Comparison of ENCODE assay signal across 18 cellular contexts in the genomic region with DNA sequence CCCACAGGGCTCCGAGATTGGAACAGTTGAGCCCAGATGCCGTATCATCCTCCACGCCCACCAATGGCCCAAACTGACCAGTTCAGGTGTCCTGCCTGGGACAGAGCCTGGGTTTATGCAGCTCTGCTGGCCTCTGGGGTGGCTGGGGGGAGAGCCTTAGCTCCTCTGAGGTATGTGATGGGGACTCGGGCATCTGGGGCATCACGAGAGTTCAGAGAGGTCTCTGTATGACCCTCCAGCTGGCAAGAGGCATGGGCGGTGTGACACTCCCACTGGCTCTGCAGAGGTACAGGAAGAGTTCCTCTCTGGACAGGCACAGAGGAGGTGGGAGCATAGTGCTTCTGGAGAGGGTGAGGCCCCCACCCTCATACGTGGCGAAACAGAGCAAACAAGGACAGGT. TPM values are rescaled to one million over a fixed set of nuclear protein-coding genes. Genes with fewer than 3 reads are reported as not detected.
DNase-seq lines count a peak whose midpoint lies in the region; ATAC-seq, FAIRE-seq and TF ChIP-seq lines count a peak whose summit lies in the region.
"Had no signal": no experiment of that assay in that cellular context is flagged by ENCODE, and none has a peak within 500 bp of the region (broad histone marks: within the 10 kb centered on the region; RNA-seq: fewer than 3 reads in every experiment).

No MANE protein-coding gene starts in this region.

- CTCF ChIA-PET in RWPE1 (lab: Yijun Ruan, JAX), result no interaction called here

- no peak overlapping the region for H2BK15ac ChIP-seq in neuronal stem cell (ENCODE audit: low read length)

- TF ChIP-seq CTCF in right atrium auricular region (IDR thresholded peaks at IDR 0.05) (no peak), RWPE1 (conservative IDR thresholded peaks at IDR 0.05; ENCODE audit: low read depth) (no peak)

- H3K14ac ChIP-seq in neuronal stem cell (ENCODE audit: low read length), result no peak overlapping the region

- POLR2A ChIA-PET in RWPE1 (lab: Yijun Ruan, JAX; ENCODE audit: low non-redundant PET), result no interaction called here

- H2BK120ac ChIP-seq in neuronal stem cell (ENCODE audit: low read depth, low read length), result no peak overlapping the region

- H3K4me1 ChIP-seq in right atrium auricular region (peaks cover 0 to 12% of the 10 kb centered on the region in 2 donors), neuronal stem cell (ENCODE audit: control insufficient read depth in 2 of 2, insufficient read depth in 1 of 2, low read depth in 1 of 2, low read length in 2 of 2) (peaks cover 0 to 8% of the 10 kb centered on the region in 2 donors)

- H3K23ac ChIP-seq in neuronal stem cell (ENCODE audit: low read depth, low read length, poor library complexity), result no peak overlapping the region

- no peak overlapping the region for H3K4ac ChIP-seq in neuronal stem cell (ENCODE audit: low read length)

- no peaks in the 10 kb centered on the region for H3K36me3 ChIP-seq in right atrium auricular region
- H3K36me3 ChIP-seq in neuronal stem cell (replicated peaks in 1 of 2; ENCODE audit: control insufficient read depth in 2 of 2, insufficient read depth in 2 of 2, low read length in 2 of 2), result peaks cover 0 to 3% of the 10 kb centered on the region in 2 donors

- H3K9me3 ChIP-seq in right atrium auricular region (no peaks in the 10 kb centered on the region), neuronal stem cell (replicated peaks in 1 of 2; ENCODE audit: control insufficient read depth in 2 of 2, insufficient read depth in 1 of 2, low read depth in 1 of 2, low read length in 2 of 2) (peaks cover 0 to 3% of the 10 kb centered on the region in 2 donors)
- H3K9me3 ChIP-seq: BLaER1 had no signal

- H2AK5ac ChIP-seq in neuronal stem cell (ENCODE audit: low read depth, low read length), result no peak overlapping the region

- no peak overlapping the region for H4K8ac ChIP-seq in neuronal stem cell (ENCODE audit: low read depth, low read length)

- H4K91ac ChIP-seq in neuronal stem cell (ENCODE audit: low read depth, low read length, poor library complexity), result no peak overlapping the region

- no peaks in the 10 kb centered on the region for H3K27me3 ChIP-seq in right atrium auricular region
- no peaks in the 10 kb centered on the region for H3K27me3 ChIP-seq in neuronal stem cell (ENCODE audit: control insufficient read depth in 3 of 3, insufficient read depth in 3 of 3, low read depth in 1 of 3, low read length in 3 of 3)
- H3K27me3 ChIP-seq: BLaER1 had no signal

- intact Hi-C loops in Right ventricle myocardium superior (cut with DNase I), result no loop called here

- H3K4me3 ChIP-seq in right atrium auricular region (no peak overlapping the region), neuronal stem cell (ENCODE audit: low read length in 2 of 2) (peak overlapping the region in 1 of 2 donors; percentile 41)
- H3K4me3 ChIP-seq: BLaER1, GM23338 had no signal

- no peak overlapping the region for H3K4me2 ChIP-seq in neuronal stem cell (ENCODE audit: insufficient read depth, low read length, poor library complexity, severe bottlenecking)
- H3K4me2 ChIP-seq: GM23338 had no signal

- WGBS in neuronal stem cell (ENCODE audit: extremely low coverage in 2 of 2, insufficient read length in 2 of 2, insufficient replicate concordance in 1 of 2), 2 donors, result no CpG with 5 or more reads among the region's 8 CpGs

- H2BK12ac ChIP-seq in neuronal stem cell (ENCODE audit: low read length), result no peak overlapping the region

- H3K9ac ChIP-seq in neuronal stem cell (ENCODE audit: low read depth, low read length, poor library complexity), result peak overlapping the region; percentile 13
- H3K9ac ChIP-seq: BLaER1 had no signal

- H2AFZ ChIP-seq in neuronal stem cell (ENCODE audit: low read length), result no peak overlapping the region
- H2AFZ ChIP-seq: GM23338 had no signal

- no peak overlapping the region for H2BK5ac ChIP-seq in neuronal stem cell (ENCODE audit: low read length)

- no peak overlapping the region for H3K27ac ChIP-seq in right atrium auricular region
- peak overlapping the region; percentile 12; the same call in 1 of the 2 replicates for H3K27ac ChIP-seq in RWPE1
- H3K27ac ChIP-seq in neuronal stem cell (replicated peaks; ENCODE audit: low read length), result no peak overlapping the region
- H3K27ac ChIP-seq: BLaER1 had no signal

- peak; percentile 11 for DNase-seq in Right ventricle myocardium superior
- DNase-seq in right atrium auricular region (ENCODE audit: low spot score), result no peak
- DNase-seq in RWPE1 (ENCODE audit: low spot score), result no peak
- DNase-seq in neuronal stem cell (ENCODE audit: low spot score), result no peak
- DNase-seq in urothelium cell line (ENCODE audit: low spot score), result no peak
- no peak for DNase-seq in NCI-H510A treated with DMSO at 0.1 percent for 48 hours (lab: John Stamatoyannopoulos, UW)
- DNase-seq: 8988T; CD4-positive, alpha-beta memory T cell; DMS153; DMS79 treated with DMSO at 0.1 percent for 48 hours; GF-D8; HFFc6 had no signal

- no peaks in the 10 kb centered on the region for H3K79me1 ChIP-seq in neuronal stem cell (ENCODE audit: low read depth, low read length)

- H3K18ac ChIP-seq in neuronal stem cell (ENCODE audit: low read length), result no peak overlapping the region

- ATAC-seq in Right ventricle myocardium superior (ENCODE audit: poor library complexity) (no peak), HG02623 (IDR thresholded peaks at IDR 0.05; ENCODE audit: unreplicated experiment) (no peak)
- ATAC-seq: GM23338, HCT116, HepG2 had no signal

- FAIRE-seq in urothelium cell line (lab: Jason Lieb, UNC), result peak; percentile 63
- FAIRE-seq: H54, HepG2 had no signal

RNA-seq across cellular contexts. Expression of a gene that starts 26.6 kb away (rescaled TPM):
- total RNA-seq in Right ventricle myocardium superior (23.2 TPM), right atrium auricular region (10 to 100 TPM; 17.7 to 33.7 TPM)
- polyA plus RNA-seq in neuronal stem cell (2013, experiment 1 of 2), result 13.5 TPM
- polyA plus RNA-seq in neuronal stem cell (2013, experiment 2 of 2), result 13.8 TPM
